1 cellular context compared by ENCODE assay signal in the genomic region with DNA sequence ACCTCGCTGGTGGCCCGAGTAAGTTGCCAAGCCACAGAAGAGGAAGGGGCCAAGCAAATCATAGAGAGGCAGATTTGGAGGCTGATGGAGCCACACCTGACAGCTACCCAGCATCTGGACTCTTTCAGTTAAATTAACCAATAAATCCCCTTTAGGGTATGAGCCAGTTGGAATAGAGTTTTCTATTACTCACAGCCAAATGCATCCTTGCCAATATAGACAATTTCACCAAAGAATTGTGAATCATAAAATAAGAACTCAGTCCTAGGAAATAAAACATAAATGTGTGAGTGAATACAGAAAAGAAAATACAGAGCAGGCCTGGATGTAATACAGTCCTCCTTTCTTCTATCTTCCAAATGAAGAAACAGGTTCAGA.
TF ChIP-seq lines count a peak whose summit lies in the region.

No MANE protein-coding gene starts in this region.

TF ChIP-seq in SK-N-SH treated with all-trans-retinoic acid at 6 μM for 48 hours, 23 proteins besides CTCF, POLR2A, EP300 and RAD21 (continued from another document):
- TF ChIP-seq CSDC2 (CRISPR knock-in tag; IDR thresholded peaks at IDR 0.05) (no peak), RARB (CRISPR knock-in tag; IDR thresholded peaks at IDR 0.05) (no peak), ZFP30 (CRISPR knock-in tag; IDR thresholded peaks at IDR 0.05) (no peak), SNAI2 (CRISPR knock-in tag; IDR thresholded peaks at IDR 0.05) (no peak), ISL1 (CRISPR knock-in tag; IDR thresholded peaks at IDR 0.05) (no peak), ZNF8 (CRISPR knock-in tag; IDR thresholded peaks at IDR 0.05) (no peak), GLIS3 (CRISPR knock-in tag; IDR thresholded peaks at IDR 0.05) (no peak)
